ENCODE assay signal across 7 cellular contexts in genomic region chr9:36765468-36766341, GRCh38.
DNase-seq lines count a peak whose midpoint lies in the region; ATAC-seq lines count a peak whose summit lies in the region.

No MANE protein-coding gene starts in this region.

- H3K56ac ChIP-seq in mesendoderm (ENCODE audit: low read length), result peak overlapping the region; percentile 82

- H3K27ac Mint-ChIP-seq in activated CD4-positive, alpha-beta T cell treated with anti-CD3 and anti-CD28 coated beads for 36 hours, result peak overlapping the region; percentile 16

- peaks cover 8 to 16% of the 10 kb centered on the region in 2 donors for H3K4me1 ChIP-seq in duodenal mucosa (ENCODE audit: control insufficient read depth in 1 of 2, insufficient read depth in 2 of 2, low read length in 2 of 2)
- no peaks in the 10 kb centered on the region for H3K4me1 ChIP-seq in mesendoderm (ENCODE audit: control insufficient read depth, low read depth, low read length)

- WGBS in mesendoderm (ENCODE audit: extremely low coverage, insufficient coverage, low lambda C conversion rate), result no CpG with 5 or more reads among the region's 37 CpGs

- H3K79me1 ChIP-seq in mesendoderm (ENCODE audit: low read length), result no peaks in the 10 kb centered on the region

- no peak overlapping the region for H3K4ac ChIP-seq in mesendoderm (ENCODE audit: low read depth, low read length)

- H3K18ac ChIP-seq in mesendoderm (ENCODE audit: low read length), result no peak overlapping the region

- no peak overlapping the region for H3K4me3 Mint-ChIP-seq in activated CD4-positive, alpha-beta T cell treated with anti-CD3 and anti-CD28 coated beads for 36 hours

- H3K4me2 ChIP-seq in mesendoderm (ENCODE audit: low read length), result peak overlapping the region; percentile 78

- H3K9me3 ChIP-seq in duodenal mucosa (ENCODE audit: control insufficient read depth in 1 of 2, low read length in 2 of 2), result no peaks in the 10 kb centered on the region

- DNase-seq in NCI-H2227 (lab: John Stamatoyannopoulos, UW; ENCODE audit: unreplicated experiment) (peak; percentile 95), mesendoderm (peak; percentile 97)
- DNase-seq in activated CD4-positive, alpha-beta T cell treated with anti-CD3 and anti-CD28 coated beads for 36 hours, result peak; percentile 95
- peak; percentile 66 for DNase-seq in stimulated activated CD8-positive, alpha-beta memory T cell treated with anti-CD3 and anti-CD28 coated beads, Interleukin-15, amount 100 ng/mL, for 24 hours (ENCODE audit: low read depth)

- POLR2A ChIA-PET in activated CD4-positive, alpha-beta T cell treated with anti-CD3 and anti-CD28 coated beads for 36 hours (lab: Charles Lee), result no interaction called here

- H2BK120ac ChIP-seq in mesendoderm (ENCODE audit: low read depth, low read length), result no peak overlapping the region

- ATAC-seq in GM18870 (IDR thresholded peaks at IDR 0.05; ENCODE audit: unreplicated experiment) (peak; percentile 96), HG03095 (IDR thresholded peaks at IDR 0.05; ENCODE audit: unreplicated experiment) (peak; percentile 97)
- ATAC-seq in activated CD4-positive, alpha-beta T cell treated with anti-CD3 and anti-CD28 coated beads for 36 hours, result peak; percentile 99

- H3K23ac ChIP-seq in mesendoderm (ENCODE audit: low read length), result peak overlapping the region; percentile 9

- no peaks in the 10 kb centered on the region for H3K79me2 ChIP-seq in mesendoderm (ENCODE audit: control insufficient read depth, insufficient read depth, low read length)

- no peak overlapping the region for H2AK5ac ChIP-seq in mesendoderm (ENCODE audit: low read length)

- H4K8ac ChIP-seq in mesendoderm (ENCODE audit: low read depth, low read length), result no peak overlapping the region

- H3K9ac ChIP-seq in duodenal mucosa (ENCODE audit: low read depth in 1 of 2, low read length in 2 of 2), result peak overlapping the region in 1 of 2 donors; percentile 38
- peak overlapping the region; percentile 67 for H3K9ac ChIP-seq in mesendoderm (ENCODE audit: low read length)

- H3K27me3 ChIP-seq in duodenal mucosa (ENCODE audit: control insufficient read depth in 1 of 2, insufficient read depth in 2 of 2, low read length in 2 of 2), result peaks cover 3 to 16% of the 10 kb centered on the region in 2 donors
- no peaks in the 10 kb centered on the region for H3K27me3 ChIP-seq in mesendoderm (ENCODE audit: insufficient read depth, low read length, poor library complexity)

- H2BK15ac ChIP-seq in mesendoderm (replicated peaks; ENCODE audit: low read depth), result no peak overlapping the region

- H3K4me1 Mint-ChIP-seq in activated CD4-positive, alpha-beta T cell treated with anti-CD3 and anti-CD28 coated beads for 36 hours, result peaks cover 2% of the 10 kb centered on the region

- H3K9me3 Mint-ChIP-seq in activated CD4-positive, alpha-beta T cell treated with anti-CD3 and anti-CD28 coated beads for 36 hours (ENCODE audit: low read depth), result no peaks in the 10 kb centered on the region

- H3K27ac ChIP-seq in duodenal mucosa (ENCODE audit: low read depth, low read length) (no peak overlapping the region), mesendoderm (ENCODE audit: low read depth, low read length) (no peak overlapping the region)

- intact Hi-C loops in activated CD4-positive, alpha-beta T cell treated with anti-CD3 and anti-CD28 coated beads for 36 hours (cut with DNase I, micrococcal nuclease), result loop anchor here in 1 of 2 experiments (1.0 to 5.0 kb wide), 6 partner anchors 193 to 827 kb away; partner anchors contain the start of genes GNE, MELK and TOMM5

- H3K36me3 ChIP-seq in duodenal mucosa (ENCODE audit: control insufficient read depth in 1 of 2, insufficient read depth in 2 of 2, low read length in 2 of 2) (no peaks in the 10 kb centered on the region), mesendoderm (ENCODE audit: control insufficient read depth, insufficient read depth, low read length) (no peaks in the 10 kb centered on the region)

- H2BK5ac ChIP-seq in mesendoderm (ENCODE audit: low read length), result no peak overlapping the region

- no peak overlapping the region for H4K5ac ChIP-seq in mesendoderm (ENCODE audit: low read length)

- H3K4me3 ChIP-seq in duodenal mucosa (ENCODE audit: low read depth in 1 of 2, low read length in 2 of 2) (peak overlapping the region; percentile 67 to 88), mesendoderm (ENCODE audit: low read length) (peak overlapping the region; percentile 58)

- no peaks in the 10 kb centered on the region for H3K36me3 Mint-ChIP-seq in activated CD4-positive, alpha-beta T cell treated with anti-CD3 and anti-CD28 coated beads for 36 hours (ENCODE audit: low read depth)

- CTCF ChIA-PET in activated CD4-positive, alpha-beta T cell treated with anti-CD3 and anti-CD28 coated beads for 36 hours (lab: Charles Lee), result interaction anchor here (0.7 to 1.0 kb wide), 3 partner anchors 9 to 37 kb away, joined by 3 read pairs; no protein-coding TSS in a partner anchor

- H3K27me3 Mint-ChIP-seq in activated CD4-positive, alpha-beta T cell treated with anti-CD3 and anti-CD28 coated beads for 36 hours, result peaks cover 6% of the 10 kb centered on the region
